17 cellular contexts compared by ENCODE assay signal in genomic region chr16:53789159-53789558, GRCh38.
DNase-seq lines count a peak whose midpoint lies in the region; ATAC-seq and TF ChIP-seq lines count a peak whose summit lies in the region.
"Had no signal": no experiment of that assay in that cellular context is flagged by ENCODE, and none has a peak within 500 bp of the region (broad histone marks: within the 10 kb centered on the region; RNA-seq: fewer than 3 reads in every experiment).

No MANE protein-coding gene starts in this region.

- no peak overlapping the region for H2AFZ ChIP-seq in SK-N-SH (ENCODE audit: low read depth)

- no peak overlapping the region for H3K4me2 ChIP-seq in SK-N-SH

- H4K20me1 ChIP-seq in SK-N-SH (ENCODE audit: insufficient read depth): no peaks in the 10 kb centered on the region

- no peaks in the 10 kb centered on the region for H3K9me2 ChIP-seq in SK-N-SH

- no peak for TF ChIP-seq CTCF in SK-N-SH (IDR thresholded peaks at IDR 0.05)

- POLR2A ChIA-PET in SK-N-SH (lab: Yijun Ruan, JAX): interaction anchor here (0.5 kb wide), 1 partner anchor 29 kb away, joined by 3 read pairs; no protein-coding TSS in a partner anchor

- peaks cover 4% of the 10 kb centered on the region for H3K79me2 ChIP-seq in SK-N-SH (ENCODE audit: insufficient read depth)

- no peak overlapping the region for H3K4me3 ChIP-seq in SK-N-SH (ENCODE audit: low read depth in 2 of 2, low read length in 1 of 2)

- no peak for TF ChIP-seq EP300 in SK-N-SH (IDR thresholded peaks at IDR 0.05; ENCODE audit: borderline replicate concordance in 1 of 2, low read depth in 1 of 2, low read length in 1 of 2)

- no peaks in the 10 kb centered on the region for H3K27me3 ChIP-seq in SK-N-SH (ENCODE audit: insufficient read depth)

- DNase-seq in EH (ENCODE audit: low read depth): peak; percentile 83
- no peak for DNase-seq in SK-N-SH
- peak; percentile 90 for DNase-seq in fibroblast of gingiva (ENCODE audit: low read depth)
- DNase-seq in renal cortical epithelial cell (ENCODE audit: low read depth): peak; percentile 95
- DNase-seq in DMS79 (lab: John Stamatoyannopoulos, UW): no peak
- DNase-seq: activated naive CD4-positive, alpha-beta T cell; CD4-positive, alpha-beta T cell; foreskin melanocyte; H7; islet precursor cell; NCI-H2029 treated with DMSO at 0.1 percent for 48 hours; NCI-H774; SIG-M5; stimulated activated naive CD8-positive, alpha-beta T cell treated with anti-CD3 and anti-CD28 coated beads, Interleukin-15, Interleukin-2, amounts not matched to agents 100 U/mL and 50 U/mL, for 24 hours had no signal

- CTCF ChIA-PET in SK-N-SH (lab: Yijun Ruan, JAX): interaction anchor here (1.0 to 1.2 kb wide), 2 partner anchors 12 to 55 kb away, joined by 3 read pairs; no protein-coding TSS in a partner anchor

- peaks cover 7% of the 10 kb centered on the region for H3F3A ChIP-seq in SK-N-SH (replicated peaks; ENCODE audit: insufficient read depth)

- peaks cover 0 to 3% of the 10 kb centered on the region in 2 experiments; a peak in 2 of 4 replicates for H3K4me1 ChIP-seq in SK-N-SH (ENCODE audit: control insufficient read depth in 1 of 2, insufficient read depth in 2 of 2, low read depth in 1 of 2, low read length in 1 of 2)

- H3K9ac ChIP-seq in SK-N-SH: no peak overlapping the region

- peak overlapping the region in 1 of 2 experiments; percentile 19; a peak in 2 of 4 replicates for H3K27ac ChIP-seq in SK-N-SH (ENCODE audit: low read depth in 2 of 2, low read length in 1 of 2)

- TF ChIP-seq RAD21 in SK-N-SH (IDR thresholded peaks at IDR 0.05; ENCODE audit: low read length): no peak

- H3K9me3 ChIP-seq in SK-N-SH: no peaks in the 10 kb centered on the region

- ATAC-seq in GM18520 (IDR thresholded peaks at IDR 0.05; ENCODE audit: unreplicated experiment): no peak
- no peak for ATAC-seq in HG02840 (IDR thresholded peaks at IDR 0.05; ENCODE audit: low FRiP score, unreplicated experiment)
- ATAC-seq in HG03045 (IDR thresholded peaks at IDR 0.05; ENCODE audit: unreplicated experiment): no peak
- ATAC-seq: stimulated activated naive CD8-positive, alpha-beta T cell treated with anti-CD3 and anti-CD28 coated beads, Interleukin-15, Interleukin-2, amounts not matched to agents 100 U/mL and 50 U/mL, for 24 hours had no signal

- 79% methylated on average over 2 of the region's 2 CpGs for WGBS in SK-N-SH (ENCODE audit: low lambda C conversion rate)

- H3K36me3 ChIP-seq in SK-N-SH (replicated peaks in 1 of 2; ENCODE audit: control insufficient read depth in 1 of 2, insufficient read depth in 2 of 2, low read length in 1 of 2): no peaks in the 10 kb centered on the region

TF ChIP-seq in SK-N-SH, 30 proteins besides CTCF, POLR2A, EP300 and RAD21:
- TF ChIP-seq NFIC (IDR thresholded peaks at IDR 0.05; ENCODE audit: borderline replicate concordance) (no peak), ZBTB33 (IDR thresholded peaks at IDR 0.05; ENCODE audit: borderline replicate concordance, low read depth) (no peak), FOSL2 (IDR thresholded peaks at IDR 0.05; ENCODE audit: borderline replicate concordance, low read depth) (0 out of 2 replicates have a peak, but pooled peaks have one; percentile 5), TAF1 (IDR thresholded peaks at IDR 0.05; ENCODE audit: borderline replicate concordance, low read depth, low read length) (no peak)

Comparison
In these comparisons a context has a peak if more than half of its experiments do, and no peak if none do; other contexts are left out.
1. DNase-seq: peak in EH (single experiment), fibroblast of gingiva (single experiment) and renal cortical epithelial cell (single experiment); none in SK-N-SH (single experiment) and DMS79 (single experiment).